Comparison of ENCODE assay signal across 21 cellular contexts in the genomic region with DNA sequence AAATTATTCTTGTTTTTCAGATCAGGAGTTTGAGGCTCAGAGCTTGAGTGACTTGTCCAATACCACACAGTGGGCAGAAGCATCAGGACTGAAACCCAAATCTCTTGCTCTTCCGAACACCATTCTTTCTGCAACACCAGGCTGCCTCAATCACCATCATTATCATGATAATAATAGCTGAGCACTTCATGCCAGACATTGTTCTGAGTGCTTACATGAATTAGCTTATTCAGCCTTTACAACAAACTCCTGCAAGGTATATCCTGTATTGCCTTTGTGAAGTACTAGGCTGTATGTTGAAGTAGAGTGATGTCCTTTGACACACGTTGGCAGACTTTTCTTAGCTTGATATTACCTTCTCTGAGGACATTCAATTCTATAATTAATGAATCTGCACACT.
"Had no signal": no experiment of that assay in that cellular context is flagged by ENCODE, and none has a peak within 500 bp of the region (broad histone marks: within the 10 kb centered on the region; RNA-seq: fewer than 3 reads in every experiment).

No MANE protein-coding gene starts in this region.

- H3K27me3 Mint-ChIP-seq: activated naive CD8-positive, alpha-beta T cell treated with anti-CD3 and anti-CD28 coated beads for 36 hours; memory B cell; stimulated activated naive CD8-positive, alpha-beta T cell treated with anti-CD3 and anti-CD28 coated beads, Interleukin-15, Interleukin-2, amounts not matched to agents 100 ng/mL and 50 ng/mL, for 24 hours had no signal

- ATAC-seq: activated T-cell treated with anti-CD3 and anti-CD28 coated beads, Interleukin-2, amount 50 U/mL, for 4 hours; heart right ventricle; left cardiac atrium; natural killer cell treated with Interleukin-12 subunit alpha and Interleukin-12 subunit beta and Interleukin-15 and Interleukin-18, amount 100 ng/mL, for 72 hours had no signal

- H3K4me3 ChIP-seq: heart right ventricle, prostate gland, tibial artery had no signal

- H3K27me3 ChIP-seq: heart right ventricle, tibial artery had no signal

- H3K9me3 Mint-ChIP-seq: activated naive CD8-positive, alpha-beta T cell treated with anti-CD3 and anti-CD28 coated beads for 36 hours; activated T-cell treated with anti-CD3 and anti-CD28 coated beads, Interleukin-2, amount 50 U/mL, for 4 hours; memory B cell; stimulated activated naive CD8-positive, alpha-beta T cell treated with anti-CD3 and anti-CD28 coated beads, Interleukin-15, Interleukin-2, amounts not matched to agents 100 ng/mL and 50 ng/mL, for 24 hours had no signal

- H3K36me3 ChIP-seq: heart right ventricle, prostate gland, tibial artery had no signal

- H3K27ac ChIP-seq: heart right ventricle, prostate gland, tibial artery had no signal

- H3K4me3 Mint-ChIP-seq: activated naive CD8-positive, alpha-beta T cell treated with anti-CD3 and anti-CD28 coated beads for 36 hours; activated T-cell treated with anti-CD3 and anti-CD28 coated beads, Interleukin-2, amount 50 U/mL, for 4 hours; memory B cell; natural killer cell treated with Interleukin-12 subunit alpha and Interleukin-12 subunit beta and Interleukin-15 and Interleukin-18, amount 100 ng/mL, for 72 hours; stimulated activated naive CD8-positive, alpha-beta T cell treated with anti-CD3 and anti-CD28 coated beads, Interleukin-15, Interleukin-2, amounts not matched to agents 100 ng/mL and 50 ng/mL, for 24 hours had no signal

- H3K36me3 Mint-ChIP-seq: memory B cell had no signal

- DNase-seq: activated CD4-positive, alpha-beta T cell treated with anti-CD3 and anti-CD28 coated beads for 4 hours; activated CD4-positive, alpha-beta T cell treated with anti-CD3 and anti-CD28 coated beads, Interleukin-2, amount 50 U/mL, for 48 hours; activated CD4-positive, CD25-positive, alpha-beta regulatory T cell; activated CD8-positive, alpha-beta memory T cell treated with anti-CD3 and anti-CD28 coated beads, Interleukin-2, amount 50 U/mL, for 48 hours; activated naive CD4-positive, alpha-beta T cell treated with Interleukin-2 at 50 U/mL for 16 hours; activated naive CD8-positive, alpha-beta T cell treated with anti-CD3 and anti-CD28 coated beads for 36 hours; activated T-cell treated with anti-CD3 and anti-CD28 coated beads, Interleukin-2, amount 50 U/mL, for 4 hours; central memory CD4-positive, alpha-beta T cell; dermis blood vessel endothelial cell; effector CD8-positive, alpha-beta T cell; erythroblast; foreskin fibroblast; heart right ventricle; left cardiac atrium; stimulated activated CD4-positive, alpha-beta T cell treated with anti-CD3 and anti-CD28 coated beads, Interleukin-4, amount 100 ng/mL, for 24 hours; substantia nigra; tibial artery had no signal

- H3K9me3 ChIP-seq: heart right ventricle, prostate gland, tibial artery had no signal

- H3K27ac Mint-ChIP-seq: activated naive CD8-positive, alpha-beta T cell treated with anti-CD3 and anti-CD28 coated beads for 36 hours; memory B cell; natural killer cell treated with Interleukin-12 subunit alpha and Interleukin-12 subunit beta and Interleukin-15 and Interleukin-18, amount 100 ng/mL, for 72 hours; stimulated activated naive CD8-positive, alpha-beta T cell treated with anti-CD3 and anti-CD28 coated beads, Interleukin-15, Interleukin-2, amounts not matched to agents 100 ng/mL and 50 ng/mL, for 24 hours had no signal

- H3K4me1 ChIP-seq: heart right ventricle, prostate gland, tibial artery had no signal
